ENCODE assay signal across 15 cellular contexts in genomic region chr22:39820266-39820665, GRCh38.
DNase-seq lines count a peak whose midpoint lies in the region; ATAC-seq and TF ChIP-seq lines count a peak whose summit lies in the region.
"Had no signal": no experiment of that assay in that cellular context is flagged by ENCODE, and none has a peak within 500 bp of the region (broad histone marks: within the 10 kb centered on the region; RNA-seq: fewer than 3 reads in every experiment).

No MANE protein-coding gene starts in this region.

- POLR2A ChIA-PET in AG04449 (lab: Yijun Ruan, JAX) = no interaction called here

- no peak for ATAC-seq in HG02642 (IDR thresholded peaks at IDR 0.05; ENCODE audit: poor library complexity, unreplicated experiment)
- ATAC-seq: right lobe of liver had no signal

- H3K27me3 Mint-ChIP-seq in nephron progenitor cell (ENCODE audit: low read depth, poor library complexity) = peaks cover 3% of the 10 kb centered on the region
- H3K27me3 Mint-ChIP-seq: B cell had no signal

- H3K4me3 Mint-ChIP-seq in nephron progenitor cell = no peak overlapping the region
- H3K4me3 Mint-ChIP-seq: activated naive CD8-positive, alpha-beta T cell treated with anti-CD3 and anti-CD28 coated beads, Interleukin-2, amount 10 ng/mL, durations not matched to agents 7 days and 5 days; B cell had no signal

- no peaks in the 10 kb centered on the region for H3K4me1 Mint-ChIP-seq in nephron progenitor cell

- no peak overlapping the region for H3K27ac Mint-ChIP-seq in nephron progenitor cell
- H3K27ac Mint-ChIP-seq: activated naive CD8-positive, alpha-beta T cell treated with anti-CD3 and anti-CD28 coated beads, Interleukin-2, amount 10 ng/mL, durations not matched to agents 7 days and 5 days had no signal

- H3K9me3 Mint-ChIP-seq in nephron progenitor cell = peaks cover 4% of the 10 kb centered on the region

- TF ChIP-seq CTCF in AG04449 (IDR thresholded peaks at IDR 0.05; ENCODE audit: insufficient read depth, low read length, missing control alignments) = no peak
- TF ChIP-seq CTCF in nephron progenitor cell (IDR thresholded peaks at IDR 0.05) = no peak

- peak; percentile 24 for DNase-seq in AG04449 (ENCODE audit: low read depth, low spot score)
- DNase-seq in HS-27A (ENCODE audit: low read depth) = peak; percentile 49
- peak; percentile 66 for DNase-seq in astrocyte of the hippocampus (ENCODE audit: low read depth, low spot score)
- DNase-seq in iris pigment epithelial cell (ENCODE audit: low read depth) = peak; percentile 71
- no peak for DNase-seq in HuH-7 (ENCODE audit: low spot score)
- DNase-seq in nephron progenitor cell = no peak
- DNase-seq in ureter (ENCODE audit: low spot score) = no peak
- DNase-seq: activated naive CD8-positive, alpha-beta T cell treated with anti-CD3 and anti-CD28 coated beads, Interleukin-2, amount 10 ng/mL, durations not matched to agents 7 days and 5 days; effector CD4-positive, alpha-beta T cell; GF-D8; NCI-H187; right lobe of liver; tibial artery had no signal

- CTCF ChIA-PET in AG04449 (lab: Yijun Ruan, JAX) = no interaction called here

- no peak overlapping the region for H3K4me3 ChIP-seq in AG04449 (ENCODE audit: low read depth, low read length)
- H3K4me3 ChIP-seq: right lobe of liver, tibial artery had no signal

- H3K36me3 Mint-ChIP-seq in nephron progenitor cell (ENCODE audit: low read depth) = no peaks in the 10 kb centered on the region
- H3K36me3 Mint-ChIP-seq: activated naive CD8-positive, alpha-beta T cell treated with anti-CD3 and anti-CD28 coated beads, Interleukin-2, amount 10 ng/mL, durations not matched to agents 7 days and 5 days had no signal

Comparison
In these comparisons a context has a peak if more than half of its experiments do, and no peak if none do; other contexts are left out.
1. DNase-seq: peak in AG04449 (single experiment), HS-27A (single experiment), astrocyte of the hippocampus (single experiment) and iris pigment epithelial cell (single experiment); none in HuH-7 (single experiment), nephron progenitor cell (single experiment) and ureter (single experiment).